22 cellular contexts compared by ENCODE assay signal in the genomic region with DNA sequence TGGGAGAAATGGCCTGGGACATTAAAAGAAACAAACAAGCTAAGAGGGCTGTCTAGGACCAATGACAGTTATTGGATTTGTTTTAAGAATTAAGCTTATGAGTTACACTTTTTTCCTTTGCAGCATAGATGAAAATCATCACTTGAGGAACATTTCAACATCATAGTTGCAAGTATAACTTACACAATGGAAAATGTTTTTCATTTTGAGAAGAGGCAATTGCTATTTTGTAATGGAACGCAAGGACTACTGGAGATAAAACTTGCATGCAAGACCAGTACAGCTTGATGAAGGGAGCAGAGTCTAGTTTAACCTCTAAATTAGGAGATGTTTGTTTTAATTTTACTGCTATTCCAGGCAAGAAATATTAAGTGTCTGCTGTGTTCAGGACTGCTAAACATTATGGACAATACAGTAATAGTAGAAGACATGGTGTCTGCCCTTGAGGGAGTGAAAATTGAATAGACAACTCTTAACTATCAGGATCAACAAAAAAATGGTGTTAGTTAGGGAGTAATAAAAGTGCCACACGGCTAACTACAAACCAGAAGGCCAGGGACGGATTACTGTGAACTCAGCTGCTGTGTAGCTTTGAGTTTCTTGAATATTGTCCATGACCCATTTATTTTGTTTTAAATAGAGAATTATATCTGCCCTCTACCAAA.
DNase-seq lines count a peak whose midpoint lies in the region; ATAC-seq, FAIRE-seq and TF ChIP-seq lines count a peak whose summit lies in the region.
"Had no signal": no experiment of that assay in that cellular context is flagged by ENCODE, and none has a peak within 500 bp of the region (broad histone marks: within the 10 kb centered on the region; RNA-seq: fewer than 3 reads in every experiment).

No MANE protein-coding gene starts in this region.

- WGBS in hepatocyte (ENCODE audit: low lambda C conversion rate, missing lambda C conversion rate): 44% methylated on average over 3 of the region's 3 CpGs

- intact Hi-C loops in activated CD4-positive, alpha-beta memory T cell treated with anti-CD3 and anti-CD28 coated beads for 36 hours (cut with micrococcal nuclease): no loop called here

- ATAC-seq in WTC11: no peak
- ATAC-seq in HG03025 (IDR thresholded peaks at IDR 0.05; ENCODE audit: low FRiP score, unreplicated experiment): no peak
- no peak for ATAC-seq in HG02588 (IDR thresholded peaks at IDR 0.05; ENCODE audit: unreplicated experiment)
- ATAC-seq: natural killer cell; stimulated activated effector memory CD8-positive, alpha-beta T cell treated with anti-CD3 and anti-CD28 coated beads, Interleukin-12 subunit alpha, Interleukin-12 subunit beta, amount 100 ng/mL, for 72 hours had no signal

- H3K4me2 ChIP-seq in hepatocyte: peak overlapping the region; percentile 3

- H3K36me3 Mint-ChIP-seq in WTC11: no peaks in the 10 kb centered on the region
- no peaks in the 10 kb centered on the region for H3K36me3 Mint-ChIP-seq in activated CD4-positive, alpha-beta memory T cell treated with anti-CD3 and anti-CD28 coated beads for 36 hours
- H3K36me3 Mint-ChIP-seq: natural killer cell; stimulated activated effector memory CD8-positive, alpha-beta T cell treated with anti-CD3 and anti-CD28 coated beads, Interleukin-12 subunit alpha, Interleukin-12 subunit beta, amount 100 ng/mL, for 72 hours had no signal

- no peak overlapping the region for H2AFZ ChIP-seq in hepatocyte

- no peaks in the 10 kb centered on the region for H3K79me2 ChIP-seq in hepatocyte

- H3K4me1 Mint-ChIP-seq in WTC11: peaks cover 57% of the 10 kb centered on the region
- H3K4me1 Mint-ChIP-seq in activated CD4-positive, alpha-beta memory T cell treated with anti-CD3 and anti-CD28 coated beads for 36 hours (ENCODE audit: low read depth): peaks cover 6% of the 10 kb centered on the region
- H3K4me1 Mint-ChIP-seq: CD4-positive, alpha-beta memory T cell; stimulated activated effector memory CD8-positive, alpha-beta T cell treated with anti-CD3 and anti-CD28 coated beads, Interleukin-12 subunit alpha, Interleukin-12 subunit beta, amount 100 ng/mL, for 72 hours had no signal

- FAIRE-seq in G401.6 (lab: Jason Lieb, UNC): peak; percentile 64
- FAIRE-seq: astrocyte, endothelial cell of umbilical vein had no signal

- no peaks in the 10 kb centered on the region for H3K9me3 Mint-ChIP-seq in WTC11
- no peaks in the 10 kb centered on the region for H3K9me3 Mint-ChIP-seq in activated CD4-positive, alpha-beta memory T cell treated with anti-CD3 and anti-CD28 coated beads for 36 hours
- H3K9me3 Mint-ChIP-seq: CD4-positive, alpha-beta memory T cell; natural killer cell; stimulated activated effector memory CD8-positive, alpha-beta T cell treated with anti-CD3 and anti-CD28 coated beads, Interleukin-12 subunit alpha, Interleukin-12 subunit beta, amount 100 ng/mL, for 72 hours had no signal

- TF ChIP-seq CTCF in WTC11 (IDR thresholded peaks at IDR 0.05) (no peak), hepatocyte (IDR thresholded peaks at IDR 0.05; ENCODE audit: poor library complexity) (no peak)

- H3K9me2 ChIP-seq in hepatocyte (replicated peaks; ENCODE audit: insufficient read depth): no peaks in the 10 kb centered on the region

- no peaks in the 10 kb centered on the region for H3K27me3 Mint-ChIP-seq in WTC11 (ENCODE audit: low read depth)
- no peaks in the 10 kb centered on the region for H3K27me3 Mint-ChIP-seq in activated CD4-positive, alpha-beta memory T cell treated with anti-CD3 and anti-CD28 coated beads for 36 hours
- H3K27me3 Mint-ChIP-seq: CD4-positive, alpha-beta memory T cell had no signal

- peak overlapping the region; percentile 61 for H3K27ac Mint-ChIP-seq in WTC11
- no peak overlapping the region for H3K27ac Mint-ChIP-seq in activated CD4-positive, alpha-beta memory T cell treated with anti-CD3 and anti-CD28 coated beads for 36 hours
- H3K27ac Mint-ChIP-seq: natural killer cell; stimulated activated effector memory CD8-positive, alpha-beta T cell treated with anti-CD3 and anti-CD28 coated beads, Interleukin-12 subunit alpha, Interleukin-12 subunit beta, amount 100 ng/mL, for 72 hours had no signal

- no peak overlapping the region for H3K9ac ChIP-seq in rectal smooth muscle tissue (ENCODE audit: low read length)

- peaks cover 51% of the 10 kb centered on the region for H3K4me1 ChIP-seq in hepatocyte (ENCODE audit: insufficient read depth)
- H3K4me1 ChIP-seq in rectal smooth muscle tissue (ENCODE audit: control insufficient read depth, insufficient read depth, low read length): peaks cover 41% of the 10 kb centered on the region

- no peaks in the 10 kb centered on the region for H3K36me3 ChIP-seq in hepatocyte (replicated peaks; ENCODE audit: insufficient read depth, low read depth)
- H3K36me3 ChIP-seq in rectal smooth muscle tissue (ENCODE audit: control insufficient read depth, insufficient read depth, low read length): no peaks in the 10 kb centered on the region
- H3K36me3 ChIP-seq: thyroid gland had no signal

- no peak for DNase-seq in WTC11 (ENCODE audit: low spot score)
- peak; percentile 28 for DNase-seq in hepatocyte (ENCODE audit: low spot score)
- DNase-seq in stimulated activated CD4-positive, alpha-beta T cell treated with anti-CD3 and anti-CD28 coated beads, Interleukin-2, amount 100 ng/mL, for 24 hours: no peak
- DNase-seq in activated CD4-positive, alpha-beta memory T cell treated with anti-CD3 and anti-CD28 coated beads for 36 hours: no peak
- DNase-seq: activated CD4-positive, alpha-beta T cell treated with anti-CD3 and anti-CD28 coated beads, Interleukin-2, amount 50 U/mL, for 4 hours; activated naive CD4-positive, alpha-beta T cell treated with Interleukin-2 at 50 U/mL for 16 hours; activated T-cell treated with anti-CD3 and anti-CD28 coated beads, Interleukin-2, amount 50 U/mL, for 1 hour; CD4-positive, alpha-beta memory T cell; DMS79; natural killer cell; NCI-H2029 treated with DMSO at 0.1 percent for 48 hours; Right ventricle myocardium superior; T-helper 1 cell; thyroid gland had no signal

- H3K4me3 ChIP-seq in hepatocyte (no peak overlapping the region), rectal smooth muscle tissue (ENCODE audit: low read length) (no peak overlapping the region)
- H3K4me3 ChIP-seq: coronary artery, thyroid gland had no signal

- POLR2A ChIA-PET in WTC11 (lab: Charles Lee): no interaction called here
- POLR2A ChIA-PET in activated CD4-positive, alpha-beta memory T cell treated with anti-CD3 and anti-CD28 coated beads for 36 hours (lab: Charles Lee): no interaction called here

- H3K27ac ChIP-seq in hepatocyte (peak overlapping the region; percentile 80), rectal smooth muscle tissue (ENCODE audit: low read depth, low read length) (peak overlapping the region; percentile 70)
- H3K27ac ChIP-seq: thyroid gland had no signal

- no peaks in the 10 kb centered on the region for H3K27me3 ChIP-seq in hepatocyte
- H3K27me3 ChIP-seq in rectal smooth muscle tissue (ENCODE audit: control insufficient read depth, insufficient read depth, low read length): no peaks in the 10 kb centered on the region
- H3K27me3 ChIP-seq: thyroid gland had no signal

- CTCF ChIA-PET in WTC11 (lab: Charles Lee): interaction anchor here (0.6 kb wide), 1 partner anchor 741 kb away, joined by 4 read pairs; no protein-coding TSS in a partner anchor
- CTCF ChIA-PET in activated CD4-positive, alpha-beta memory T cell treated with anti-CD3 and anti-CD28 coated beads for 36 hours (lab: Charles Lee): no interaction called here

- H3K4me3 Mint-ChIP-seq in WTC11: no peak overlapping the region
- no peak overlapping the region for H3K4me3 Mint-ChIP-seq in activated CD4-positive, alpha-beta memory T cell treated with anti-CD3 and anti-CD28 coated beads for 36 hours
- H3K4me3 Mint-ChIP-seq: natural killer cell; stimulated activated effector memory CD8-positive, alpha-beta T cell treated with anti-CD3 and anti-CD28 coated beads, Interleukin-12 subunit alpha, Interleukin-12 subunit beta, amount 100 ng/mL, for 72 hours had no signal

- no peaks in the 10 kb centered on the region for H4K20me1 ChIP-seq in hepatocyte (ENCODE audit: insufficient read depth, poor library complexity, severe bottlenecking)

- no peaks in the 10 kb centered on the region for H3K9me3 ChIP-seq in hepatocyte (ENCODE audit: low read depth)
- H3K9me3 ChIP-seq: thyroid gland had no signal

TF ChIP-seq in WTC11, 78 proteins besides CTCF, POLR2A, EP300 and RAD21 (continues in another document):
- TF ChIP-seq, protein P1, sequence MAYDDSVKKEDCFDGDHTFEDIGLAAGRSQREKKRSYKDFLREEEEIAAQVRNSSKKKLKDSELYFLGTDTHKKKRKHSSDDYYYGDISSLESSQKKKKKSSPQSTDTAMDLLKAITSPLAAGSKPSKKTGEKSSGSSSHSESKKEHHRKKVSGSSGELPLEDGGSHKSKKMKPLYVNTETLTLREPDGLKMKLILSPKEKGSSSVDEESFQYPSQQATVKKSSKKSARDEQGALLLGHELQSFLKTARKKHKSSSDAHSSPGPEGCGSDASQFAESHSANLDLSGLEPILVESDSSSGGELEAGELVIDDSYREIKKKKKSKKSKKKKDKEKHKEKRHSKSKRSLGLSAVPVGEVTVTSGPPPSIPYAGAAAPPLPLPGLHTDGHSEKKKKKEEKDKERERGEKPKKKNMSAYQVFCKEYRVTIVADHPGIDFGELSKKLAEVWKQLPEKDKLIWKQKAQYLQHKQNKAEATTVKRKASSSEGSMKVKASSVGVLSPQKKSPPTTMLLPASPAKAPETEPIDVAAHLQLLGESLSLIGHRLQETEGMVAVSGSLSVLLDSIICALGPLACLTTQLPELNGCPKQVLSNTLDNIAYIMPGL (CRISPR knock-in tag; IDR thresholded peaks at IDR 0.05): no peak
